8 cellular contexts compared by ENCODE assay signal in the genomic region with DNA sequence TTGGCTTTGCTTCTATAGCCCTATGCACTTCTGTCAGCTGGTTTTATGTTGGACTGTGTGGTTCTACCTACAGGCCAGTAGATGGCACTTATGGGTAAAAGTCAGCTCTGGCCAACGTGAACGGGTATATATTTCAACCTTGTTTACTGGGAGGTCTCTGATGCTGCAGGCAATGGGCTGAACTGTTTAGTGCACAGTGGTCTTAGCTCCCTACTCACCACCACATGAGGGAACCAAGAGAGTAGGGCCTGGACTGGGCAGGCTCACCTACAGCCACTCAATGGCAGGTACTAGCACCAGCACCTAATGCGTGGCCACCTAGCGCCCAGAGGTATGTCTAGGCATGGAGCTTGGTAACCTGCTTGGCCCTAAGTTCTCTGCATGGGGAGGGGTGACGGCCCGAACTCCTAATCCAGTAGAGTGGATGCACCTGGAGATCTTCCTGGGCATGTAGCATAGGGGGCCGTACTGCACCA.
DNase-seq lines count a peak whose midpoint lies in the region; ATAC-seq and TF ChIP-seq lines count a peak whose summit lies in the region.

No MANE protein-coding gene starts in this region.

- no peak overlapping the region for H3K27ac Mint-ChIP-seq in MCF 10A (ENCODE audit: low read depth, unreplicated experiment)
- H3K27ac Mint-ChIP-seq in activated CD8-positive, alpha-beta T cell treated with anti-CD3 and anti-CD28 coated beads, Interleukin-2, amount 10 ng/mL, durations not matched to agents 7 days and 5 days: no peak overlapping the region
- no peak overlapping the region for H3K27ac Mint-ChIP-seq in CD8-positive, alpha-beta memory T cell

- BruUV-seq in MCF 10A (replicated peaks; lab: Mats Ljungman, UMichigan): no TSS peak

- H3K4me3 ChIP-seq in breast epithelium (no peak overlapping the region), HFF-Myc (replicated peaks; ENCODE audit: low read depth, low read length) (no peak overlapping the region), mucosa of descending colon (no peak overlapping the region)
- H3K4me3 ChIP-seq in CD8-positive, alpha-beta memory T cell (ENCODE audit: low read length): no peak overlapping the region

- H3K9me3 ChIP-seq in breast epithelium (peaks cover 0 to 3% of the 10 kb centered on the region in 2 donors), mucosa of descending colon (no peaks in the 10 kb centered on the region)
- H3K9me3 ChIP-seq in CD8-positive, alpha-beta memory T cell (ENCODE audit: low read length): no peaks in the 10 kb centered on the region

- DNase-seq in MCF 10A (ENCODE audit: unreplicated experiment) (peak; percentile 44), breast epithelium (ENCODE audit: low spot score in 2 of 2) (no peak), HFF-Myc (ENCODE audit: extremely low read depth, low read depth) (peak; percentile 10), MV-4-11 (lab: John Stamatoyannopoulos, UW) (peak; percentile 12), mucosa of descending colon (no peak), KG1 (lab: John Stamatoyannopoulos, UW) (no peak)
- peak; percentile 21 for DNase-seq in activated CD8-positive, alpha-beta T cell treated with anti-CD3 and anti-CD28 coated beads, Interleukin-2, amount 10 ng/mL, durations not matched to agents 7 days and 5 days
- no peak for DNase-seq in CD8-positive, alpha-beta memory T cell

- intact Hi-C loops in MCF 10A (cut with micrococcal nuclease) (loop anchor here (1.0 kb wide), 1 partner anchor 614 kb away; no protein-coding TSS in a partner anchor), breast epithelium (cut with DNase I; ENCODE audit: low total_unique reads) (no loop called here), mucosa of descending colon (cut with DNase I, micrococcal nuclease) (no loop called here)

- no peaks in the 10 kb centered on the region for H3K36me3 Mint-ChIP-seq in MCF 10A (ENCODE audit: insufficient read depth, unreplicated experiment)
- no peaks in the 10 kb centered on the region for H3K36me3 Mint-ChIP-seq in activated CD8-positive, alpha-beta T cell treated with anti-CD3 and anti-CD28 coated beads, Interleukin-2, amount 10 ng/mL, durations not matched to agents 7 days and 5 days (ENCODE audit: low read depth)
- peaks cover 0 to 13% (median 2%) of the 10 kb centered on the region in 3 donors for H3K36me3 Mint-ChIP-seq in CD8-positive, alpha-beta memory T cell

- H3K36me3 ChIP-seq in breast epithelium (no peaks in the 10 kb centered on the region), mucosa of descending colon (ENCODE audit: low read depth) (no peaks in the 10 kb centered on the region)
- H3K36me3 ChIP-seq in CD8-positive, alpha-beta memory T cell (ENCODE audit: insufficient read depth, low read length): no peaks in the 10 kb centered on the region

- POLR2A ChIA-PET in MCF 10A (lab: Yijun Ruan, JAX): no interaction called here
- POLR2A ChIA-PET in activated CD8-positive, alpha-beta T cell treated with anti-CD3 and anti-CD28 coated beads, Interleukin-2, amount 10 ng/mL, durations not matched to agents 7 days and 5 days (lab: Charles Lee): no interaction called here
- POLR2A ChIA-PET in CD8-positive, alpha-beta memory T cell (lab: Charles Lee): no interaction called here

- no peak overlapping the region for H3K4me3 Mint-ChIP-seq in MCF 10A (ENCODE audit: unreplicated experiment)
- H3K4me3 Mint-ChIP-seq in activated CD8-positive, alpha-beta T cell treated with anti-CD3 and anti-CD28 coated beads, Interleukin-2, amount 10 ng/mL, durations not matched to agents 7 days and 5 days: no peak overlapping the region
- H3K4me3 Mint-ChIP-seq in CD8-positive, alpha-beta memory T cell: no peak overlapping the region

- H3K9me3 Mint-ChIP-seq in MCF 10A (ENCODE audit: unreplicated experiment): no peaks in the 10 kb centered on the region
- H3K9me3 Mint-ChIP-seq in activated CD8-positive, alpha-beta T cell treated with anti-CD3 and anti-CD28 coated beads, Interleukin-2, amount 10 ng/mL, durations not matched to agents 7 days and 5 days (ENCODE audit: insufficient read depth): no peaks in the 10 kb centered on the region
- peaks cover 0 to 7% (median 3%) of the 10 kb centered on the region in 5 donors for H3K9me3 Mint-ChIP-seq in CD8-positive, alpha-beta memory T cell

- no peaks in the 10 kb centered on the region for H3K4me1 Mint-ChIP-seq in MCF 10A (ENCODE audit: insufficient read depth, unreplicated experiment)
- H3K4me1 Mint-ChIP-seq in activated CD8-positive, alpha-beta T cell treated with anti-CD3 and anti-CD28 coated beads, Interleukin-2, amount 10 ng/mL, durations not matched to agents 7 days and 5 days (ENCODE audit: low read depth): no peaks in the 10 kb centered on the region
- no peaks in the 10 kb centered on the region for H3K4me1 Mint-ChIP-seq in CD8-positive, alpha-beta memory T cell

- TF ChIP-seq CTCF in MCF 10A (IDR thresholded peaks at IDR 0.05; ENCODE audit: unreplicated experiment): peak; percentile 27
- no peak for TF ChIP-seq CTCF in breast epithelium (IDR thresholded peaks at IDR 0.05)
- TF ChIP-seq CTCF in HFF-Myc (IDR thresholded peaks at IDR 0.05; ENCODE audit: low read depth, low read length, missing control alignments): peak; percentile 36
- no peak for TF ChIP-seq CTCF in mucosa of descending colon (IDR thresholded peaks at IDR 0.05)

- CTCF ChIA-PET in MCF 10A (lab: Yijun Ruan, JAX): interaction anchor here (0.5 to 1.4 kb wide), 6 partner anchors 9 to 623 kb away, joined by 3 to 6 read pairs (median 3); no protein-coding TSS in a partner anchor
- CTCF ChIA-PET in activated CD8-positive, alpha-beta T cell treated with anti-CD3 and anti-CD28 coated beads, Interleukin-2, amount 10 ng/mL, durations not matched to agents 7 days and 5 days (lab: Charles Lee): interaction anchor here (0.7 to 3.0 kb wide), 7 partner anchors 8 to 631 kb away, joined by 3 to 14 read pairs (median 3); no protein-coding TSS in a partner anchor
- CTCF ChIA-PET in CD8-positive, alpha-beta memory T cell (lab: Charles Lee): interaction anchor here (1.1 kb wide), 1 partner anchor 610 kb away, joined by 3 read pairs; no protein-coding TSS in a partner anchor

- H3K4me1 ChIP-seq in breast epithelium (no peaks in the 10 kb centered on the region), mucosa of descending colon (ENCODE audit: low read depth) (no peaks in the 10 kb centered on the region)
- no peaks in the 10 kb centered on the region for H3K4me1 ChIP-seq in CD8-positive, alpha-beta memory T cell (ENCODE audit: insufficient read depth, low read length)

- no peak overlapping the region for H3K27ac ChIP-seq in breast epithelium
- no peak overlapping the region for H3K27ac ChIP-seq in CD8-positive, alpha-beta memory T cell (ENCODE audit: low read depth, low read length)

- ATAC-seq in activated CD8-positive, alpha-beta T cell treated with anti-CD3 and anti-CD28 coated beads, Interleukin-2, amount 10 ng/mL, durations not matched to agents 7 days and 5 days: peak; percentile 71
- ATAC-seq in mucosa of descending colon: peak; percentile 74

- H3K27me3 ChIP-seq in breast epithelium: no peaks in the 10 kb centered on the region
- H3K27me3 ChIP-seq in CD8-positive, alpha-beta memory T cell (ENCODE audit: insufficient read depth, low read length, poor library complexity, severe bottlenecking): no peaks in the 10 kb centered on the region

- H3K27me3 Mint-ChIP-seq in MCF 10A (ENCODE audit: insufficient read depth, unreplicated experiment): no peaks in the 10 kb centered on the region
- no peaks in the 10 kb centered on the region for H3K27me3 Mint-ChIP-seq in activated CD8-positive, alpha-beta T cell treated with anti-CD3 and anti-CD28 coated beads, Interleukin-2, amount 10 ng/mL, durations not matched to agents 7 days and 5 days (ENCODE audit: low read depth)
- no peaks in the 10 kb centered on the region for H3K27me3 Mint-ChIP-seq in CD8-positive, alpha-beta memory T cell

- no peak for TF ChIP-seq POLR2A in breast epithelium (IDR thresholded peaks at IDR 0.05)

Comparison
In these comparisons a context has a peak if more than half of its experiments do, and no peak if none do; other contexts are left out.
1. DNase-seq: peak in MCF 10A (single experiment), HFF-Myc (single experiment), MV-4-11 (single experiment) and activated CD8-positive, alpha-beta T cell treated with anti-CD3 and anti-CD28 coated beads, Interleukin-2, amount 10 ng/mL, durations not matched to agents 7 days and 5 days (single experiment); none in breast epithelium (0 of 2), mucosa of descending colon (0 of 3), KG1 (single experiment) and CD8-positive, alpha-beta memory T cell (0 of 5).
2. CTCF ChIP-seq: peak in MCF 10A (single experiment) and HFF-Myc (single experiment); none in breast epithelium (0 of 3) and mucosa of descending colon (single experiment).